In the genomic region with DNA sequence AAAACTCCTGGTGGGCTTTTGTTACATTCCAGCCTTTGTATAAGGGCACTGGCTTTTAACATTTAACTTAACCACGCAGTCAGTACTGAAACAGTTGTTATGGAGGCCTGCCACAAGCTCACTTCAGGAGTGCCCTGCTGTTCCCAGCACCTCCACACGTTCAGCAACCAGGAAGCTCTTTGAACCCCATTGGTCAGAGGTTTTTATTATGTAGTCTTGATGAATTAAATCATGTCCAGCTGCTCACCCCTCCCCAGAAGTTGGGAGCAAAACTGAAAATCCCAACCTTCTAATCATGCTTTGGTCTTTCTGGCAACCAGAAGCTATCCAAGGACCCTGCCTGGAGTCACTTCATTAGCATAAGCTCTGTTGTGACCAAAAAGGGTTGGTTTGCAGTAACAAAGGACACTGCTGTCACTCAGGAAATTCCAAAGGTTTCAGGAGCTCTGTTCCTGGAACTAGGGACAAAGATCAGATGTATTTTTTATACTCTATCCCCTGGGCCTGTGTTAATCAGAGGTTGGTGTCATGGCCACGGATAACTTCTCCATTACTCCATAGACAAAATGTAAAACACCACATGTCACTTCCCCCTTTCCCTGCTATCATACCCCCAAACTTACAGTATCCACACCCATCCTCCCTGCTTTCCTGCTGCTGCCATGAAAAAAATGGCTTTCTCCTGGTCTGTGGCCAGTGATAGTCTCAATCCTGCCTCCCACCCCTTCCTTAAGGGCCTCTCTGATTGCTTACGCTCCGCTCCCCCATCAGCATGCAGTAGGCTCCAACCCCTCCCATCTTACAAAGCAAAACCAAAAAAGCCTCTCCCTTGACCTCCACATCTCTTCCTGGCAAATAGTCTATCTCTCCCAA, we compare ENCODE assay signal across 2 cellular contexts.
TF ChIP-seq lines count a peak whose summit lies in the region.

No MANE protein-coding gene starts in this region.

TF ChIP-seq in HEK293, 187 proteins besides CTCF, POLR2A, EP300 and RAD21:
- TF ChIP-seq ZNF341 (tag by site-specific recombination; IDR thresholded peaks at IDR 0.05; ENCODE audit: low read depth) (peak; percentile 60), ZNF747 (tag by site-specific recombination; IDR thresholded peaks at IDR 0.05) (no peak), ZNF311 (tag by site-specific recombination; IDR thresholded peaks at IDR 0.05; ENCODE audit: borderline replicate concordance) (no peak)
TF ChIP-seq in HEK293: peak in this region for 1.

TF ChIP-seq in SK-N-SH, 30 proteins besides CTCF, POLR2A, EP300 and RAD21:
- TF ChIP-seq MEF2A (IDR thresholded peaks at IDR 0.05; ENCODE audit: borderline replicate concordance, low read depth) (no peak), YY1 (IDR thresholded peaks at IDR 0.05; ENCODE audit: low read depth) (no peak), POLR2AphosphoS5 (IDR thresholded peaks at IDR 0.05; ENCODE audit: low read depth, low read length) (no peak), TEAD4 (IDR thresholded peaks at IDR 0.05; ENCODE audit: borderline replicate concordance, insufficient read depth) (no peak), EZH2phosphoT487 (IDR thresholded peaks at IDR 0.05; ENCODE audit: borderline replicate concordance, low read depth) (no peak), MXI1 (IDR thresholded peaks at IDR 0.05; ENCODE audit: low read depth, low read length) (no peak), RXRA (IDR thresholded peaks at IDR 0.05; ENCODE audit: borderline replicate concordance, low read depth) (no peak)
- TF ChIP-seq, protein P1, sequence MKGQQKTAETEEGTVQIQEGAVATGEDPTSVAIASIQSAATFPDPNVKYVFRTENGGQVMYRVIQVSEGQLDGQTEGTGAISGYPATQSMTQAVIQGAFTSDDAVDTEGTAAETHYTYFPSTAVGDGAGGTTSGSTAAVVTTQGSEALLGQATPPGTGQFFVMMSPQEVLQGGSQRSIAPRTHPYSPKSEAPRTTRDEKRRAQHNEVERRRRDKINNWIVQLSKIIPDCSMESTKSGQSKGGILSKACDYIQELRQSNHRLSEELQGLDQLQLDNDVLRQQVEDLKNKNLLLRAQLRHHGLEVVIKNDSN (IDR thresholded peaks at IDR 0.05; ENCODE audit: borderline replicate concordance, low read depth): no peak
- TF ChIP-seq, protein P2, sequence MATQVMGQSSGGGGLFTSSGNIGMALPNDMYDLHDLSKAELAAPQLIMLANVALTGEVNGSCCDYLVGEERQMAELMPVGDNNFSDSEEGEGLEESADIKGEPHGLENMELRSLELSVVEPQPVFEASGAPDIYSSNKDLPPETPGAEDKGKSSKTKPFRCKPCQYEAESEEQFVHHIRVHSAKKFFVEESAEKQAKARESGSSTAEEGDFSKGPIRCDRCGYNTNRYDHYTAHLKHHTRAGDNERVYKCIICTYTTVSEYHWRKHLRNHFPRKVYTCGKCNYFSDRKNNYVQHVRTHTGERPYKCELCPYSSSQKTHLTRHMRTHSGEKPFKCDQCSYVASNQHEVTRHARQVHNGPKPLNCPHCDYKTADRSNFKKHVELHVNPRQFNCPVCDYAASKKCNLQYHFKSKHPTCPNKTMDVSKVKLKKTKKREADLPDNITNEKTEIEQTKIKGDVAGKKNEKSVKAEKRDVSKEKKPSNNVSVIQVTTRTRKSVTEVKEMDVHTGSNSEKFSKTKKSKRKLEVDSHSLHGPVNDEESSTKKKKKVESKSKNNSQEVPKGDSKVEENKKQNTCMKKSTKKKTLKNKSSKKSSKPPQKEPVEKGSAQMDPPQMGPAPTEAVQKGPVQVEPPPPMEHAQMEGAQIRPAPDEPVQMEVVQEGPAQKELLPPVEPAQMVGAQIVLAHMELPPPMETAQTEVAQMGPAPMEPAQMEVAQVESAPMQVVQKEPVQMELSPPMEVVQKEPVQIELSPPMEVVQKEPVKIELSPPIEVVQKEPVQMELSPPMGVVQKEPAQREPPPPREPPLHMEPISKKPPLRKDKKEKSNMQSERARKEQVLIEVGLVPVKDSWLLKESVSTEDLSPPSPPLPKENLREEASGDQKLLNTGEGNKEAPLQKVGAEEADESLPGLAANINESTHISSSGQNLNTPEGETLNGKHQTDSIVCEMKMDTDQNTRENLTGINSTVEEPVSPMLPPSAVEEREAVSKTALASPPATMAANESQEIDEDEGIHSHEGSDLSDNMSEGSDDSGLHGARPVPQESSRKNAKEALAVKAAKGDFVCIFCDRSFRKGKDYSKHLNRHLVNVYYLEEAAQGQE (IDR thresholded peaks at IDR 0.05; ENCODE audit: low read depth, low read length): no peak
- TF ChIP-seq, protein P3, sequence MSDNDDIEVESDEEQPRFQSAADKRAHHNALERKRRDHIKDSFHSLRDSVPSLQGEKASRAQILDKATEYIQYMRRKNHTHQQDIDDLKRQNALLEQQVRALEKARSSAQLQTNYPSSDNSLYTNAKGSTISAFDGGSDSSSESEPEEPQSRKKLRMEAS (IDR thresholded peaks at IDR 0.05; ENCODE audit: low read depth): no peak
- TF ChIP-seq, protein P4, sequence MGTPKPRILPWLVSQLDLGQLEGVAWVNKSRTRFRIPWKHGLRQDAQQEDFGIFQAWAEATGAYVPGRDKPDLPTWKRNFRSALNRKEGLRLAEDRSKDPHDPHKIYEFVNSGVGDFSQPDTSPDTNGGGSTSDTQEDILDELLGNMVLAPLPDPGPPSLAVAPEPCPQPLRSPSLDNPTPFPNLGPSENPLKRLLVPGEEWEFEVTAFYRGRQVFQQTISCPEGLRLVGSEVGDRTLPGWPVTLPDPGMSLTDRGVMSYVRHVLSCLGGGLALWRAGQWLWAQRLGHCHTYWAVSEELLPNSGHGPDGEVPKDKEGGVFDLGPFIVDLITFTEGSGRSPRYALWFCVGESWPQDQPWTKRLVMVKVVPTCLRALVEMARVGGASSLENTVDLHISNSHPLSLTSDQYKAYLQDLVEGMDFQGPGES (IDR thresholded peaks at IDR 0.05; ENCODE audit: low read depth, low read length): no peak
- TF ChIP-seq, protein P5, sequence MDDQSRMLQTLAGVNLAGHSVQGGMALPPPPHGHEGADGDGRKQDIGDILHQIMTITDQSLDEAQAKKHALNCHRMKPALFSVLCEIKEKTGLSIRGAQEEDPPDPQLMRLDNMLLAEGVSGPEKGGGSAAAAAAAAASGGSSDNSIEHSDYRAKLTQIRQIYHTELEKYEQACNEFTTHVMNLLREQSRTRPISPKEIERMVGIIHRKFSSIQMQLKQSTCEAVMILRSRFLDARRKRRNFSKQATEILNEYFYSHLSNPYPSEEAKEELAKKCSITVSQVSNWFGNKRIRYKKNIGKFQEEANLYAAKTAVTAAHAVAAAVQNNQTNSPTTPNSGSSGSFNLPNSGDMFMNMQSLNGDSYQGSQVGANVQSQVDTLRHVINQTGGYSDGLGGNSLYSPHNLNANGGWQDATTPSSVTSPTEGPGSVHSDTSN (IDR thresholded peaks at IDR 0.05): no peak
- TF ChIP-seq, protein P6, sequence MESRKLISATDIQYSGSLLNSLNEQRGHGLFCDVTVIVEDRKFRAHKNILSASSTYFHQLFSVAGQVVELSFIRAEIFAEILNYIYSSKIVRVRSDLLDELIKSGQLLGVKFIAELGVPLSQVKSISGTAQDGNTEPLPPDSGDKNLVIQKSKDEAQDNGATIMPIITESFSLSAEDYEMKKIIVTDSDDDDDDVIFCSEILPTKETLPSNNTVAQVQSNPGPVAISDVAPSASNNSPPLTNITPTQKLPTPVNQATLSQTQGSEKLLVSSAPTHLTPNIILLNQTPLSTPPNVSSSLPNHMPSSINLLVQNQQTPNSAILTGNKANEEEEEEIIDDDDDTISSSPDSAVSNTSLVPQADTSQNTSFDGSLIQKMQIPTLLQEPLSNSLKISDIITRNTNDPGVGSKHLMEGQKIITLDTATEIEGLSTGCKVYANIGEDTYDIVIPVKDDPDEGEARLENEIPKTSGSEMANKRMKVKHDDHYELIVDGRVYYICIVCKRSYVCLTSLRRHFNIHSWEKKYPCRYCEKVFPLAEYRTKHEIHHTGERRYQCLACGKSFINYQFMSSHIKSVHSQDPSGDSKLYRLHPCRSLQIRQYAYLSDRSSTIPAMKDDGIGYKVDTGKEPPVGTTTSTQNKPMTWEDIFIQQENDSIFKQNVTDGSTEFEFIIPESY (IDR thresholded peaks at IDR 0.05; ENCODE audit: borderline replicate concordance, low read depth): no peak
